In the genomic region with DNA sequence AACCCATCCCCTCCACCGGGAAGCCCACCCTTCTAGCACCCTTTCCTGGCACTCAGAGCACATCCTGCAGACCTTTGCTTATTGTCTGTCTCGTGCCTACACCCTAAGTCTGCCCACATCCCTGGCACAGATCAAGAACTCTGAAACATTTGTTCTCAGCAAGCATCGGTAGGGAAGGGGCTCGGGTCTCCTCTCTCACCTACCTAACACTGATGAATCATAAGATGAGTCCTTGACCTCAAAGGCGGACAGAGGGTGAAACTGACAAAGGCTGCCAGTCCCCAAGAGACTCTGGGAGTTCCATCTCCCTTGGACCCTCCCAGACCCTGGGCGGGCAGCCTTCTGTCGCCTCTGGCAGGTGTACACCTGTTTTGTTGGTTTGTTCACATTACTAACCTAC, we compare ENCODE assay signal across 17 cellular contexts. TPM values are rescaled to one million over a fixed set of nuclear protein-coding genes. Genes with fewer than 3 reads are reported as not detected.
DNase-seq lines count a peak whose midpoint lies in the region; ATAC-seq lines count a peak whose summit lies in the region.
"Had no signal": no experiment of that assay in that cellular context is flagged by ENCODE, and none has a peak within 500 bp of the region (broad histone marks: within the 10 kb centered on the region; RNA-seq: fewer than 3 reads in every experiment).

No MANE protein-coding gene starts in this region.

- DNase-seq in activated CD4-positive, alpha-beta T cell treated with anti-CD3 and anti-CD28 coated beads, Interleukin-2, amount 10 ng/mL, durations not matched to agents 24 days and 14 days, result no peak
- DNase-seq in activated CD4-positive, alpha-beta T cell treated with anti-CD3 and anti-CD28 coated beads, Interleukin-2, amount 50 U/mL, for 1 hour, result no peak
- DNase-seq in stimulated activated naive CD8-positive, alpha-beta T cell treated with anti-CD3 and anti-CD28 coated beads, Interleukin-15, Interleukin-2, amounts not matched to agents 100 U/mL and 50 U/mL, for 24 hours, result no peak
- DNase-seq in left lobe of liver (ENCODE audit: low spot score), result no peak
- no peak for DNase-seq in mucosa of gallbladder (ENCODE audit: low spot score)
- no peak for DNase-seq in NCI-H1417 treated with DMSO at 0.1 percent for 48 hours (lab: John Stamatoyannopoulos, UW)
- DNase-seq: COR-L47; DMS153; H7; KBM-7; NCI-H1048; NCI-H345; NK-92 treated with Interleukin-12 subunit alpha and Interleukin-12 subunit beta, amount 100 ng/mL, for 24 hours had no signal

- no peak overlapping the region for H3K4me3 Mint-ChIP-seq in activated CD4-positive, alpha-beta T cell treated with anti-CD3 and anti-CD28 coated beads, Interleukin-2, amount 10 ng/mL, durations not matched to agents 24 days and 14 days
- H3K4me3 Mint-ChIP-seq in stimulated activated naive CD8-positive, alpha-beta T cell treated with anti-CD3 and anti-CD28 coated beads, Interleukin-15, Interleukin-2, amounts not matched to agents 100 ng/mL and 50 ng/mL, for 24 hours, result no peak overlapping the region

- H3K27ac ChIP-seq in layer of hippocampus (ENCODE audit: low read depth, low read length), result peak overlapping the region; percentile 23
- H3K27ac ChIP-seq: 22Rv1, BLaER1 had no signal

- H3K27me3 Mint-ChIP-seq in activated CD4-positive, alpha-beta T cell treated with anti-CD3 and anti-CD28 coated beads, Interleukin-2, amount 10 ng/mL, durations not matched to agents 24 days and 14 days, result no peaks in the 10 kb centered on the region
- H3K27me3 Mint-ChIP-seq in stimulated activated naive CD8-positive, alpha-beta T cell treated with anti-CD3 and anti-CD28 coated beads, Interleukin-15, Interleukin-2, amounts not matched to agents 100 ng/mL and 50 ng/mL, for 24 hours, result no peaks in the 10 kb centered on the region

- H3K9me3 Mint-ChIP-seq in activated CD4-positive, alpha-beta T cell treated with anti-CD3 and anti-CD28 coated beads, Interleukin-2, amount 10 ng/mL, durations not matched to agents 24 days and 14 days, result peaks cover 26% of the 10 kb centered on the region
- peaks cover 26% of the 10 kb centered on the region for H3K9me3 Mint-ChIP-seq in stimulated activated naive CD8-positive, alpha-beta T cell treated with anti-CD3 and anti-CD28 coated beads, Interleukin-15, Interleukin-2, amounts not matched to agents 100 ng/mL and 50 ng/mL, for 24 hours

- H3K27me3 ChIP-seq in layer of hippocampus (ENCODE audit: control insufficient read depth, insufficient read depth, low read length), result no peaks in the 10 kb centered on the region
- H3K27me3 ChIP-seq: BLaER1 had no signal

- ATAC-seq in stimulated activated naive CD8-positive, alpha-beta T cell treated with anti-CD3 and anti-CD28 coated beads, Interleukin-15, Interleukin-2, amounts not matched to agents 100 U/mL and 50 U/mL, for 24 hours, result no peak
- no peak for ATAC-seq in left lobe of liver

- H3K4me1 Mint-ChIP-seq in activated CD4-positive, alpha-beta T cell treated with anti-CD3 and anti-CD28 coated beads, Interleukin-2, amount 10 ng/mL, durations not matched to agents 24 days and 14 days, result peaks cover 58% of the 10 kb centered on the region
- H3K4me1 Mint-ChIP-seq in stimulated activated naive CD8-positive, alpha-beta T cell treated with anti-CD3 and anti-CD28 coated beads, Interleukin-15, Interleukin-2, amounts not matched to agents 100 ng/mL and 50 ng/mL, for 24 hours (ENCODE audit: low read depth), result peaks cover 53% of the 10 kb centered on the region

- H3K36me3 Mint-ChIP-seq in activated CD4-positive, alpha-beta T cell treated with anti-CD3 and anti-CD28 coated beads, Interleukin-2, amount 10 ng/mL, durations not matched to agents 24 days and 14 days (ENCODE audit: low read depth), result peaks cover 64% of the 10 kb centered on the region
- H3K36me3 Mint-ChIP-seq in stimulated activated naive CD8-positive, alpha-beta T cell treated with anti-CD3 and anti-CD28 coated beads, Interleukin-15, Interleukin-2, amounts not matched to agents 100 ng/mL and 50 ng/mL, for 24 hours (ENCODE audit: low read depth), result peaks cover 7% of the 10 kb centered on the region

- intact Hi-C loops in activated CD4-positive, alpha-beta T cell treated with anti-CD3 and anti-CD28 coated beads, Interleukin-2, amount 10 ng/mL, durations not matched to agents 24 days and 14 days (cut with micrococcal nuclease), result no loop called here

- peak overlapping the region; percentile 6 for H3K27ac Mint-ChIP-seq in activated CD4-positive, alpha-beta T cell treated with anti-CD3 and anti-CD28 coated beads, Interleukin-2, amount 10 ng/mL, durations not matched to agents 24 days and 14 days
- H3K27ac Mint-ChIP-seq in stimulated activated naive CD8-positive, alpha-beta T cell treated with anti-CD3 and anti-CD28 coated beads, Interleukin-15, Interleukin-2, amounts not matched to agents 100 ng/mL and 50 ng/mL, for 24 hours, result peak overlapping the region; percentile 5

RNA-seq across cellular contexts. Expression of gene MAL, which starts 9.3 kb away (rescaled TPM):
- 166 and 167 TPM in 2 replicates for total RNA-seq in activated CD4-positive, alpha-beta T cell treated with anti-CD3 and anti-CD28 coated beads, Interleukin-2, amount 10 ng/mL, durations not matched to agents 24 days and 14 days
- total RNA-seq in left lobe of liver (0.28 TPM), mucosa of gallbladder (2.9 TPM)

Comparison
In these comparisons a context has a peak if more than half of its experiments do, and no peak if none do; other contexts are left out.
1. RNA of gene MAL, which starts 9.3 kb away (total RNA-seq): 166 to 167 TPM in activated CD4-positive, alpha-beta T cell treated with anti-CD3 and anti-CD28 coated beads, Interleukin-2, amount 10 ng/mL, durations not matched to agents 24 days and 14 days; 2.9 TPM in mucosa of gallbladder (single experiment) and 0.28 TPM in left lobe of liver (single experiment); every median in the first group is over 10 times any median in the second.